Comparison of ENCODE assay signal across 8 cellular contexts in the genomic region with DNA sequence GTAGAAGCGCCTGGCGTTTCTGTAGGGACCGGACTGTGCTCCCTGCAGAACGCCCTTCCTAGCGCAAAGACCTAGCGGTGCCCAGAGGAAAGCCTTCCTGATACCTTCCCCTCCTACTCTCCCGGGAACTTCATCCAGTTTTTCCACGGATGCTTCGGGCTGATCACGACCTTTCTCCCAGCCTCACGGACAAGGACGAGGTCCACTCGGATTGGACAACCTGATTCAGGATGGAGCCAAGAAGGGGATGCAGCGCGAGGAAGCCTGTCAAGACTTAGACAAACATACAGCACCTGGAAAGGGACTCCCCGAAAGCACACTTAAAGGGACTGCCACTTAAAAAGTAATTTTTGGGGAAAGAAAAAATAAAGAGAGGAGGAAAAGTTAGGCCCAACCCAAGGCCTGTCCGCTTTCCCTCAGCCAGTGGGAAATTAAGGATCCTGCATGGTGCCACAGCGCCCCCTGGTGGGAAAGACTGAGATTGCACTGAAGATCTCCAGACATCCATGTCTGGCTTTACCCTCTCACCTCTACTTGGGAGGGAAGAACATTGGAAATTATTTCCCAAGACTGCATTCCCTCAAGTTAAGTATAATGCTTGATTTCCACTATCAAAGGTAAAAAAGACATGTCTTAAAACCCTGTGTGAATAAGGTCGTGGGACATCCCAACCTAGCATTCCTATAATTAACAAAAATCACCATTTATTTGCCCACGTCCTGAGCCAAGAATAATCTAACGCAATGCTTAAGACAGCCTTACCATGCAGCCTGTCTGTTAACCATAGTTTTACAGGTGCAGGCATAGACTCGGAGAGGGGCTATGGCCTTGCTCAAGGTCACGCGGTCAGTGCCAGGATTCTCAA. TPM values are rescaled to one million over a fixed set of nuclear protein-coding genes. Genes with fewer than 3 reads are reported as not detected.
DNase-seq lines count a peak whose midpoint lies in the region; ATAC-seq, FAIRE-seq and TF ChIP-seq lines count a peak whose summit lies in the region.

No MANE protein-coding gene starts in this region.

- POLR2A ChIA-PET in A549 (lab: Yijun Ruan, JAX) = interaction anchor here (0.5 kb wide), 1 partner anchor 13 kb away, joined by 3 read pairs; a partner anchor contains a TSS
- POLR2A ChIA-PET in naive thymus-derived CD8-positive, alpha-beta T cell (lab: Charles Lee) = no interaction called here

- no peaks in the 10 kb centered on the region for H3K36me3 Mint-ChIP-seq in naive thymus-derived CD8-positive, alpha-beta T cell
- no peaks in the 10 kb centered on the region for H3K36me3 Mint-ChIP-seq in stimulated activated naive B cell treated with anti-CD40 and anti-IgM and Interleukin-4, amounts not matched to agents 10 μg/mL and 1 μg/mL and 100 μg/mL, for 72 hours

- peak; percentile 90 for TF ChIP-seq CTCF in A549 (IDR thresholded peaks at IDR 0.05)
- peak; percentile 97 for TF ChIP-seq CTCF in GM12873 (IDR thresholded peaks at IDR 0.05; ENCODE audit: insufficient read depth, low read depth, low read length, missing control alignments)
- TF ChIP-seq CTCF in epithelial cell of esophagus (IDR thresholded peaks at IDR 0.05; ENCODE audit: insufficient read depth, low read depth, low read length, missing control alignments) = peak; percentile 96

- 64% methylated on average over 24 of the region's 24 CpGs for WGBS in A549 (ENCODE audit: missing lambda C conversion rate)

- no peak for TF ChIP-seq EP300 in A549 (IDR thresholded peaks at IDR 0.05)

- no peaks in the 10 kb centered on the region for H3K4me1 Mint-ChIP-seq in naive thymus-derived CD8-positive, alpha-beta T cell
- no peaks in the 10 kb centered on the region for H3K4me1 Mint-ChIP-seq in stimulated activated naive B cell treated with anti-CD40 and anti-IgM and Interleukin-4, amounts not matched to agents 10 μg/mL and 1 μg/mL and 100 μg/mL, for 72 hours

- no peak overlapping the region for H3K4me2 ChIP-seq in A549

- H3K27ac ChIP-seq in A549 = no peak overlapping the region

- DNase-seq in A549 (ENCODE audit: low read depth in 1 of 2, low spot score in 1 of 2) = peak; percentile 33 to 59
- DNase-seq in NCI-H2196 treated with DMSO at 0.1 percent for 48 hours (lab: John Stamatoyannopoulos, UW; ENCODE audit: unreplicated experiment) = peak; percentile 31
- peak in 2 of 3 experiments; percentile 74 to 89 for DNase-seq in activated CD8-positive, alpha-beta memory T cell treated with anti-CD3 and anti-CD28 coated beads for 48 hours (ENCODE audit: low read depth in 2 of 3, low spot score in 2 of 3)
- DNase-seq in epithelial cell of esophagus (ENCODE audit: low read depth) = peak; percentile 68
- DNase-seq in naive thymus-derived CD8-positive, alpha-beta T cell = peak; percentile 42 to 81 (median 61)
- peak; percentile 39 for DNase-seq in stimulated activated naive B cell treated with anti-CD40 and anti-IgM and Interleukin-4, amounts not matched to agents 10 μg/mL and 1 μg/mL and 100 μg/mL, for 72 hours

- no peaks in the 10 kb centered on the region for H3K4me1 ChIP-seq in A549

- no peaks in the 10 kb centered on the region for H3K9me3 Mint-ChIP-seq in naive thymus-derived CD8-positive, alpha-beta T cell
- no peaks in the 10 kb centered on the region for H3K9me3 Mint-ChIP-seq in stimulated activated naive B cell treated with anti-CD40 and anti-IgM and Interleukin-4, amounts not matched to agents 10 μg/mL and 1 μg/mL and 100 μg/mL, for 72 hours

- H3K4me3 Mint-ChIP-seq in naive thymus-derived CD8-positive, alpha-beta T cell = no peak overlapping the region
- H3K4me3 Mint-ChIP-seq in stimulated activated naive B cell treated with anti-CD40 and anti-IgM and Interleukin-4, amounts not matched to agents 10 μg/mL and 1 μg/mL and 100 μg/mL, for 72 hours = no peak overlapping the region

- peak overlapping the region in 1 of 10 donors; percentile 32 for H3K27ac Mint-ChIP-seq in naive thymus-derived CD8-positive, alpha-beta T cell
- no peak overlapping the region for H3K27ac Mint-ChIP-seq in stimulated activated naive B cell treated with anti-CD40 and anti-IgM and Interleukin-4, amounts not matched to agents 10 μg/mL and 1 μg/mL and 100 μg/mL, for 72 hours

- TF ChIP-seq RAD21 in A549 (conservative IDR thresholded peaks at IDR 0.05 in 1 of 2, IDR thresholded peaks at IDR 0.05 in 1 of 2) = peak; percentile 84 to 91

- H3K27me3 Mint-ChIP-seq in naive thymus-derived CD8-positive, alpha-beta T cell = no peaks in the 10 kb centered on the region
- H3K27me3 Mint-ChIP-seq in stimulated activated naive B cell treated with anti-CD40 and anti-IgM and Interleukin-4, amounts not matched to agents 10 μg/mL and 1 μg/mL and 100 μg/mL, for 72 hours = no peaks in the 10 kb centered on the region

- TF ChIP-seq POLR2A in A549 (IDR thresholded peaks at IDR 0.05; ENCODE audit: low read length) = no peak

- no peak for FAIRE-seq in A549 (lab: Jason Lieb, UNC)

- H3K4me3 ChIP-seq in A549 (no peak overlapping the region), epithelial cell of esophagus (ENCODE audit: low read length) (no peak overlapping the region)

- ATAC-seq in A549 (peak; percentile 73 to 91; a peak in 5 of 6 replicates), GM18909 (IDR thresholded peaks at IDR 0.05; ENCODE audit: poor library complexity, unreplicated experiment) (no peak)
- peak in 1 of 2 donors; percentile 17 for ATAC-seq in naive thymus-derived CD8-positive, alpha-beta T cell
- peak in 1 of 2 donors; percentile 46 for ATAC-seq in stimulated activated naive B cell treated with anti-CD40 and anti-IgM and Interleukin-4, amounts not matched to agents 10 μg/mL and 1 μg/mL and 100 μg/mL, for 72 hours (replicated peaks)

- CTCF ChIA-PET in A549 (lab: Yijun Ruan, JAX) = interaction anchor here (0.6 to 2.7 kb wide), 13 partner anchors 8 to 1293 kb away, joined by 3 to 9 read pairs (median 4); no protein-coding TSS in a partner anchor

- 0 out of 3 replicates have a peak, but pooled peaks cover 1% of the 10 kb centered on the region for H3K9me3 ChIP-seq in A549

TF ChIP-seq in A549, 52 proteins besides CTCF, POLR2A, EP300 and RAD21:
- TF ChIP-seq, protein P1, sequence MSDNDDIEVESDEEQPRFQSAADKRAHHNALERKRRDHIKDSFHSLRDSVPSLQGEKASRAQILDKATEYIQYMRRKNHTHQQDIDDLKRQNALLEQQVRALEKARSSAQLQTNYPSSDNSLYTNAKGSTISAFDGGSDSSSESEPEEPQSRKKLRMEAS (IDR thresholded peaks at IDR 0.05) = no peak
- TF ChIP-seq SMC3 (IDR thresholded peaks at IDR 0.05) = peak; percentile 77
- no peak for TF ChIP-seq CHD4 (IDR thresholded peaks at IDR 0.05; ENCODE audit: borderline replicate concordance)
- TF ChIP-seq MYC (IDR thresholded peaks at IDR 0.05; ENCODE audit: borderline replicate concordance, low read length) = no peak
TF ChIP-seq in A549: peak in this region for 1.

RNA-seq across cellular contexts. Expression of a gene that starts 13.4 kb away (rescaled TPM):
- polyA plus RNA-seq in A549 (2011; rRNA removed) (129 and 161 TPM in 2 replicates), A549 (2017; fragmentation: RNase III; extraction: RNeasy Plus Mini Kit Qiagen cat#74134 plus additional on column Dnase treatment) (76.1 to 88.9 TPM (median 85.7 TPM) in 3 replicates)
- polyA plus RNA-seq in A549 (2012; cell fraction: cytosol; rRNA removed) = 65.4 and 67.5 TPM in 2 replicates
- 17.5 and 36.9 TPM in 2 replicates for polyA plus RNA-seq in A549 (2012; cell fraction: nucleus; rRNA removed)
- polyA minus RNA-seq in A549 (2011; rRNA and poly(A)+ RNA removed) = 22.7 and 24.7 TPM in 2 replicates
- 10 to 100 TPM; 29.1 to 30.7 TPM for total RNA-seq in naive thymus-derived CD8-positive, alpha-beta T cell
- 10 to 100 TPM; 51.0 to 56.1 (median 54.0) TPM for polyA plus RNA-seq in naive thymus-derived CD8-positive, alpha-beta T cell

Comparison
In these comparisons a context has a peak if more than half of its experiments do, and no peak if none do; other contexts are left out.
1. DNase-seq: peak in every context shown above with its lines; median percentile 82 in activated CD8-positive, alpha-beta memory T cell treated with anti-CD3 and anti-CD28 coated beads for 48 hours; 68 in epithelial cell of esophagus; 61 in naive thymus-derived CD8-positive, alpha-beta T cell; 46 in A549; 39 in stimulated activated naive B cell treated with anti-CD40 and anti-IgM and Interleukin-4, amounts not matched to agents 10 μg/mL and 1 μg/mL and 100 μg/mL, for 72 hours; 31 in NCI-H2196 treated with DMSO at 0.1 percent for 48 hours.